8 cellular contexts compared by ENCODE assay signal in the genomic region with DNA sequence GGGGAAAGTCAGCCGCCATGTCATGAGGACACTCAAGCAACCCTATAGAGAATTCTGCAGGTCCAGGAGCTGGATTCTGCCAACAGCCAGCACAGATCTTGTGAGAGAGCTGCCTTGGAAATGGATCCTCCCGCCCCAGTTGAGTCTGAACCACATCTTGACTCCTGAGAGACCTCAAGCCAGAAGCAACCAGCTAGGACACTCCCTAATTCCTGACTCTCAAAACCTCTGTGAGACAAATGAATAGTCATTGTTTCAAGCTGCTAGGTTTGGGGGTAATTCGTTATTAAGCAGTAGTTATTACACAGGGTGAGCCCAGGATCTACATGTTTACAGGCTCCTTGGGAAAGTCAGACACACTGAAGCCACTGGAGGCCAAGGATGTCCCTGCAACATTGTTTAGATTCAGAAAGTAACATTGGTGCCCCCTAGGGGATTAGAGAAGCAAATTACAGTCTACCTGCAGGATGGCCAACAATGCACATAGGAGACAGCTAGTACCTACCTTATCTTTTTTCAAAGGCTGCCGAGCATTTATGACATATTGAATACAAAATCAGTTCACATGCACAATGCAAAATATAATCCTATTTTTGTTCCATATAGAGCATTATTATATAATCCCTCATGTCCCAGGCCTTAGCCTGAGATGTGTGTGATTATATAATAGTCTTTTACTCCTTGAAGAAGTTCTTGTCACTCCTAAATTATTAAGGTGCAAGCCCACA. TPM values are rescaled to one million over a fixed set of nuclear protein-coding genes. Genes with fewer than 3 reads are reported as not detected.
DNase-seq lines count a peak whose midpoint lies in the region; ATAC-seq and FAIRE-seq lines count a peak whose summit lies in the region.

No MANE protein-coding gene starts in this region.

- no peak overlapping the region for H3K14ac ChIP-seq in neuronal stem cell (ENCODE audit: low read length)

- ATAC-seq in GM21360 (IDR thresholded peaks at IDR 0.05; ENCODE audit: unreplicated experiment) (no peak), HG03175 (IDR thresholded peaks at IDR 0.05; ENCODE audit: unreplicated experiment) (no peak)

- H3K27ac ChIP-seq in neuronal stem cell (replicated peaks; ENCODE audit: low read length), result no peak overlapping the region

- H3K36me3 ChIP-seq in neuronal stem cell (replicated peaks in 1 of 2; ENCODE audit: control insufficient read depth in 2 of 2, insufficient read depth in 2 of 2, low read length in 2 of 2), result no peaks in the 10 kb centered on the region

- no peak overlapping the region for H2AFZ ChIP-seq in neuronal stem cell (ENCODE audit: low read length)

- peaks cover 0 to 8% (median 0%) of the 10 kb centered on the region in 3 experiments for H3K27me3 ChIP-seq in neuronal stem cell (ENCODE audit: control insufficient read depth in 3 of 3, insufficient read depth in 3 of 3, low read depth in 1 of 3, low read length in 3 of 3)

- no peak overlapping the region for H2AK5ac ChIP-seq in neuronal stem cell (ENCODE audit: low read depth, low read length)

- no CpG with 5 or more reads among the region's 4 CpGs for WGBS in neuronal stem cell (ENCODE audit: extremely low coverage in 2 of 2, insufficient read length in 2 of 2, insufficient replicate concordance in 1 of 2), 2 donors

- H4K91ac ChIP-seq in neuronal stem cell (ENCODE audit: low read depth, low read length, poor library complexity), result no peak overlapping the region

- no peak overlapping the region for H2BK120ac ChIP-seq in neuronal stem cell (ENCODE audit: low read depth, low read length)

- no peaks in the 10 kb centered on the region for H3K79me1 ChIP-seq in neuronal stem cell (ENCODE audit: low read depth, low read length)

- peaks cover 0 to 2% of the 10 kb centered on the region in 2 donors for H3K4me1 ChIP-seq in neuronal stem cell (ENCODE audit: control insufficient read depth in 2 of 2, insufficient read depth in 1 of 2, low read depth in 1 of 2, low read length in 2 of 2)

- FAIRE-seq in GM18507 (lab: Jason Lieb, UNC), result peak; percentile 94

- no peak overlapping the region for H4K8ac ChIP-seq in neuronal stem cell (ENCODE audit: low read depth, low read length)

- H3K9ac ChIP-seq in neuronal stem cell (ENCODE audit: low read depth, low read length, poor library complexity), result no peak overlapping the region

- no peaks in the 10 kb centered on the region for H3K9me3 ChIP-seq in neuronal stem cell (replicated peaks in 1 of 2; ENCODE audit: control insufficient read depth in 2 of 2, insufficient read depth in 1 of 2, low read depth in 1 of 2, low read length in 2 of 2)

- H3K4me3 ChIP-seq in neuronal stem cell (ENCODE audit: low read length in 2 of 2), result no peak overlapping the region

- no peak overlapping the region for H2BK15ac ChIP-seq in neuronal stem cell (ENCODE audit: low read length)

- no peak overlapping the region for H2BK12ac ChIP-seq in neuronal stem cell (ENCODE audit: low read length)

- no peak overlapping the region for H3K18ac ChIP-seq in neuronal stem cell (ENCODE audit: low read length)

- H3K4ac ChIP-seq in neuronal stem cell (ENCODE audit: low read length), result no peak overlapping the region

- DNase-seq in AML-193 (lab: John Stamatoyannopoulos, UW), result peak; percentile 57 to 65
- DNase-seq in GM18507 (ENCODE audit: extremely low spot score, insufficient read length, low read depth), result peak; percentile 40
- peak; percentile 51 for DNase-seq in NCI-H1092 treated with DMSO at 0.1 percent for 48 hours (lab: John Stamatoyannopoulos, UW)
- DNase-seq in SW 1271 (lab: John Stamatoyannopoulos, UW), result peak; percentile 58 to 85
- peak; percentile 24 for DNase-seq in fibroblast of the conjunctiva (ENCODE audit: low read depth)
- DNase-seq in neuronal stem cell (ENCODE audit: low spot score), result peak; percentile 54

- H3K4me2 ChIP-seq in neuronal stem cell (ENCODE audit: insufficient read depth, low read length, poor library complexity, severe bottlenecking), result no peak overlapping the region

- no peak overlapping the region for H2BK5ac ChIP-seq in neuronal stem cell (ENCODE audit: low read length)

- no peak overlapping the region for H3K23ac ChIP-seq in neuronal stem cell (ENCODE audit: low read depth, low read length, poor library complexity)

RNA-seq across cellular contexts. Expression of a gene that starts 57.9 kb away (rescaled TPM):
- polyA plus RNA-seq in neuronal stem cell (2013, experiment 1 of 2), result 3.9 TPM
- polyA plus RNA-seq in neuronal stem cell (2013, experiment 2 of 2), result 3.6 TPM
